In genomic region chr9:129933215-129933614, GRCh38 we compare ENCODE assay signal across 11 cellular contexts.
DNase-seq lines count a peak whose midpoint lies in the region; ATAC-seq and TF ChIP-seq lines count a peak whose summit lies in the region.
"Had no signal": no experiment of that assay in that cellular context is flagged by ENCODE, and none has a peak within 500 bp of the region (broad histone marks: within the 10 kb centered on the region; RNA-seq: fewer than 3 reads in every experiment).

No MANE protein-coding gene starts in this region.

- H4K20me1 ChIP-seq in mammary epithelial cell (ENCODE audit: insufficient read depth, low read length) = no peaks in the 10 kb centered on the region

- WGBS in mammary epithelial cell (ENCODE audit: low coverage, missing lambda C conversion rate) = 96% methylated on average over 4 of the region's 4 CpGs
- 70 to 71% methylated on average over 4 of the region's 4 CpGs for WGBS in upper lobe of left lung, 2 donors

- no peaks in the 10 kb centered on the region for H3K27me3 ChIP-seq in breast epithelium
- H3K27me3 ChIP-seq in mammary epithelial cell (ENCODE audit: insufficient read depth, low read length) = no peaks in the 10 kb centered on the region
- H3K27me3 ChIP-seq in muscle layer of duodenum (ENCODE audit: low read depth, low read length) = no peaks in the 10 kb centered on the region
- H3K27me3 ChIP-seq in upper lobe of left lung = no peaks in the 10 kb centered on the region
- H3K27me3 ChIP-seq: BE2C had no signal

- no peak overlapping the region for H3K4me2 ChIP-seq in mammary epithelial cell (ENCODE audit: insufficient read depth, low read depth, low read length)

- H3K9ac ChIP-seq in mammary epithelial cell (ENCODE audit: insufficient read depth, low read length) = no peak overlapping the region

- H3K4me3 ChIP-seq in breast epithelium = no peak overlapping the region
- H3K4me3 ChIP-seq in mammary epithelial cell (replicated peaks in 1 of 3; ENCODE audit: insufficient read depth in 1 of 3, low read depth in 2 of 3, low read length in 3 of 3) = no peak overlapping the region
- H3K4me3 ChIP-seq in muscle layer of duodenum (ENCODE audit: low read depth in 1 of 2, low read length in 2 of 2) = no peak overlapping the region
- no peak overlapping the region for H3K4me3 ChIP-seq in upper lobe of left lung

- TF ChIP-seq CTCF in breast epithelium (IDR thresholded peaks at IDR 0.05) (no peak), mammary epithelial cell (conservative IDR thresholded peaks at IDR 0.05 in 1 of 2, IDR thresholded peaks at IDR 0.05 in 1 of 2; ENCODE audit: extremely low read depth in 1 of 2, insufficient read depth in 1 of 2, low read depth in 1 of 2, low read length in 2 of 2) (no peak), upper lobe of left lung (IDR thresholded peaks at IDR 0.05) (no peak)

- H3K36me3 ChIP-seq in breast epithelium = no peaks in the 10 kb centered on the region
- H3K36me3 ChIP-seq in mammary epithelial cell (ENCODE audit: insufficient read depth, low read length) = no peaks in the 10 kb centered on the region
- H3K36me3 ChIP-seq in muscle layer of duodenum (ENCODE audit: control insufficient read depth in 1 of 2, insufficient read depth in 2 of 2, low read length in 2 of 2) = peaks cover 0 to 3% of the 10 kb centered on the region in 2 donors
- peaks cover 0 to 10% (median 5%) of the 10 kb centered on the region in 4 donors for H3K36me3 ChIP-seq in upper lobe of left lung

- peak overlapping the region; percentile 10 to 60 for H3K27ac ChIP-seq in breast epithelium
- H3K27ac ChIP-seq in mammary epithelial cell (ENCODE audit: insufficient read depth, low read depth, low read length) = no peak overlapping the region
- H3K27ac ChIP-seq in angular gyrus (ENCODE audit: low read depth, low read length) = peak overlapping the region; percentile 80
- peak overlapping the region; percentile 92 for H3K27ac ChIP-seq in muscle layer of duodenum (ENCODE audit: low read length)
- H3K27ac ChIP-seq in upper lobe of left lung = peak overlapping the region; percentile 41 to 72 (median 58)

- dilution Hi-C loops in mammary epithelial cell (cut with HindIII; ENCODE audit: low sequenced_read_pairs) = no loop called here

- no peak for ATAC-seq in upper lobe of left lung (ENCODE audit: low FRiP score in 2 of 2)
- no peak for ATAC-seq in GM18505 (IDR thresholded peaks at IDR 0.05; ENCODE audit: unreplicated experiment)
- ATAC-seq: PC-3 had no signal

- in situ Hi-C loops in mammary epithelial cell (cut with MboI; ENCODE audit: low sequenced_read_pairs in 2 of 2) = no loop called here

- H3K4me1 ChIP-seq in breast epithelium = no peaks in the 10 kb centered on the region
- H3K4me1 ChIP-seq in mammary epithelial cell (ENCODE audit: insufficient read depth, low read length) = no peaks in the 10 kb centered on the region
- peaks cover 7 to 13% of the 10 kb centered on the region in 2 donors for H3K4me1 ChIP-seq in muscle layer of duodenum (ENCODE audit: control insufficient read depth in 1 of 2, insufficient read depth in 2 of 2, low read length in 2 of 2)
- H3K4me1 ChIP-seq in upper lobe of left lung = peaks cover 33 to 49% (median 39%) of the 10 kb centered on the region in 4 donors

- H3K79me2 ChIP-seq in mammary epithelial cell (ENCODE audit: insufficient read depth, low read length) = no peaks in the 10 kb centered on the region

- TF ChIP-seq POLR2A in breast epithelium (IDR thresholded peaks at IDR 0.05) (no peak), upper lobe of left lung (IDR thresholded peaks at IDR 0.05) (no peak), GM18505 (IDR thresholded peaks at IDR 0.05; ENCODE audit: borderline replicate concordance, extremely low read depth, insufficient read depth, insufficient read length) (no peak)

- no peak overlapping the region for H2AFZ ChIP-seq in mammary epithelial cell (ENCODE audit: low read depth, low read length)

- intact Hi-C loops in breast epithelium (cut with DNase I; ENCODE audit: low total_unique reads) (no loop called here), mammary epithelial cell (cut with micrococcal nuclease) (no loop called here)

- H3K9me3 ChIP-seq in breast epithelium (no peaks in the 10 kb centered on the region), mammary epithelial cell (replicated peaks; ENCODE audit: insufficient read depth, low read length) (no peaks in the 10 kb centered on the region), muscle layer of duodenum (ENCODE audit: control insufficient read depth in 1 of 2, low read length in 2 of 2) (no peaks in the 10 kb centered on the region), upper lobe of left lung (no peaks in the 10 kb centered on the region)
- H3K9me3 ChIP-seq: BE2C had no signal

- DNase-seq in breast epithelium (ENCODE audit: low spot score in 2 of 2) (no peak), mammary epithelial cell (no peak), upper lobe of left lung (no peak), SHP77 (lab: John Stamatoyannopoulos, UW) (no peak), NCI-H2029 (lab: John Stamatoyannopoulos, UW) (no peak)
- DNase-seq: activated CD4-positive, CD25-positive, alpha-beta regulatory T cell treated with anti-CD3 and anti-CD28 coated beads, Interleukin-2, amount 50 U/mL, for 72 hours; BE2C; PC-3 had no signal

- CTCF ChIA-PET in mammary epithelial cell (lab: Charles Lee; ENCODE audit: low non-redundant PET) = no interaction called here

- no peak for TF ChIP-seq EP300 in upper lobe of left lung (IDR thresholded peaks at IDR 0.05)

- BruUV-seq in mammary epithelial cell (replicated peaks; lab: Mats Ljungman, UMichigan) = no TSS peak
